Comparison of ENCODE assay signal across 25 cellular contexts in genomic region chr6:21201181-21201580, GRCh38.
DNase-seq lines count a peak whose midpoint lies in the region; ATAC-seq and TF ChIP-seq lines count a peak whose summit lies in the region.
"Had no signal": no experiment of that assay in that cellular context is flagged by ENCODE, and none has a peak within 500 bp of the region (broad histone marks: within the 10 kb centered on the region; RNA-seq: fewer than 3 reads in every experiment).

No MANE protein-coding gene starts in this region.

- no peak for ATAC-seq in HG02970 (IDR thresholded peaks at IDR 0.05; ENCODE audit: low FRiP score, unreplicated experiment)
- ATAC-seq in HG03521 (IDR thresholded peaks at IDR 0.05; ENCODE audit: unreplicated experiment) = no peak
- ATAC-seq: natural killer cell had no signal

- TF ChIP-seq CTCF in HEK293 (tag by site-specific recombination; IDR thresholded peaks at IDR 0.05) (no peak), A673 (conservative IDR thresholded peaks at IDR 0.05; ENCODE audit: low read depth, low read length) (no peak)

- POLR2A ChIA-PET in HEK293 (lab: Yijun Ruan, JAX) (interaction anchor here (0.6 to 1.7 kb wide), 2 partner anchors 25 to 392 kb away, joined by 9 to 12 read pairs; partner anchors contain the start of gene SOX4), A673 (lab: Charles Lee; ENCODE audit: low non-redundant PET) (no interaction called here)

- CTCF ChIA-PET in HEK293 (lab: Yijun Ruan, JAX) = no interaction called here
- CTCF ChIA-PET in A673 (lab: Charles Lee) = no interaction called here

- H3K4me1 ChIP-seq in HEK293 (ENCODE audit: control insufficient read depth, insufficient read depth, low read length) = peaks cover 37% of the 10 kb centered on the region
- peaks cover 67% of the 10 kb centered on the region for H3K4me1 ChIP-seq in A673 (ENCODE audit: insufficient read depth, low read length, poor library complexity, severe bottlenecking)

- no peaks in the 10 kb centered on the region for H3K27me3 ChIP-seq in A673 (replicated peaks; ENCODE audit: insufficient read depth, low read depth, low read length, poor library complexity)
- H3K27me3 ChIP-seq: sigmoid colon, upper lobe of left lung had no signal

- H3K27ac ChIP-seq in HEK293 (ENCODE audit: extremely low read depth, low read depth, low read length) = peak overlapping the region; percentile 82
- H3K27ac ChIP-seq in A673 (ENCODE audit: low read depth, low read length, poor library complexity, severe bottlenecking) = no peak overlapping the region
- H3K27ac ChIP-seq: left ventricle myocardium inferior, RWPE1, sigmoid colon, upper lobe of left lung had no signal

- no TSS peak for BruUV-seq in A673 (replicated peaks; lab: Mats Ljungman, UMichigan)

- H3K4me3 ChIP-seq in HEK293 (ENCODE audit: low read depth, low read length) (no peak overlapping the region), A673 (ENCODE audit: low read depth, low read length, poor library complexity, severe bottlenecking) (no peak overlapping the region)
- H3K4me3 ChIP-seq: left ventricle myocardium inferior, sigmoid colon, upper lobe of left lung had no signal

- DNase-seq in DMS 273 (lab: John Stamatoyannopoulos, UW; ENCODE audit: unreplicated experiment) (peak; percentile 36), DMS 273 treated with DMSO at 0.1 percent for 48 hours (lab: John Stamatoyannopoulos, UW) (no peak), NCI-H345 (lab: John Stamatoyannopoulos, UW) (peak; percentile 86), cerebellum (ENCODE audit: low spot score) (peak; percentile 8), A673 (ENCODE audit: low spot score) (no peak)
- DNase-seq: 8988T; activated CD4-positive, alpha-beta memory T cell treated with anti-CD3 and anti-CD28 coated beads for 36 hours; activated CD4-positive, CD25-positive, alpha-beta regulatory T cell; activated effector memory CD4-positive, alpha-beta T cell treated with Interleukin-2 at 50 U/mL for 16 hours; AML-193; CD8-positive, alpha-beta memory T cell; effector CD8-positive, alpha-beta T cell; erythroblast; hippocampal formation; Kasumi-1; left ventricle myocardium inferior; natural killer cell; posterior cingulate gyrus; sigmoid colon; T-helper 9 cell; upper lobe of left lung had no signal

- H3K9me3 ChIP-seq in HEK293 (ENCODE audit: control insufficient read depth, insufficient read depth, low read depth, low read length) = no peaks in the 10 kb centered on the region
- H3K9me3 ChIP-seq in A673 (ENCODE audit: low read depth, low read length, poor library complexity, severe bottlenecking) = no peaks in the 10 kb centered on the region
- H3K9me3 ChIP-seq: left ventricle myocardium inferior, sigmoid colon, upper lobe of left lung had no signal

- intact Hi-C loops in A673 (cut with micrococcal nuclease; ENCODE audit: unreplicated experiment) = no loop called here

- H3K36me3 ChIP-seq in HEK293 (ENCODE audit: control insufficient read depth in 2 of 2, insufficient read depth in 1 of 2, low read length in 2 of 2) (no peaks in the 10 kb centered on the region), A673 (ENCODE audit: insufficient read depth, low read length, poor library complexity, severe bottlenecking) (no peaks in the 10 kb centered on the region)
- H3K36me3 ChIP-seq: sigmoid colon, upper lobe of left lung had no signal

TF ChIP-seq in HEK293, 187 proteins besides CTCF, POLR2A, EP300 and RAD21:
- TF ChIP-seq ZNF350 (tag by site-specific recombination; IDR thresholded peaks at IDR 0.05) (no peak), ZSCAN30 (tag by site-specific recombination; IDR thresholded peaks at IDR 0.05) (peak; percentile 24; the same call in 1 of the 2 replicates), INSM2 (tag by site-specific recombination; IDR thresholded peaks at IDR 0.05) (no peak), ZNF266 (tag by site-specific recombination; IDR thresholded peaks at IDR 0.05; ENCODE audit: low read depth) (no peak), KLF10 (tag by site-specific recombination; IDR thresholded peaks at IDR 0.05) (no peak), MEIS1 (CRISPR knock-in tag; IDR thresholded peaks at IDR 0.05; ENCODE audit: borderline replicate concordance) (no peak), ZNF76 (tag by site-specific recombination; IDR thresholded peaks at IDR 0.05; ENCODE audit: borderline replicate concordance, low read depth) (no peak), ZNF26 (tag by site-specific recombination; IDR thresholded peaks at IDR 0.05) (no peak), ZNF366 (tag by site-specific recombination; conservative IDR thresholded peaks at IDR 0.05) (no peak), ZNF223 (tag by site-specific recombination; IDR thresholded peaks at IDR 0.05) (no peak), ZNF792 (tag by site-specific recombination; IDR thresholded peaks at IDR 0.05) (no peak), ZBTB17 (tag by site-specific recombination; IDR thresholded peaks at IDR 0.05) (no peak), GFI1B (tag by site-specific recombination; IDR thresholded peaks at IDR 0.05) (0 out of 2 replicates have a peak, but pooled peaks have one; percentile 45), ZBTB8A (tag by site-specific recombination; IDR thresholded peaks at IDR 0.05) (no peak), ZNF16 (tag by site-specific recombination; IDR thresholded peaks at IDR 0.05; ENCODE audit: low read depth) (no peak)
- TF ChIP-seq, protein P1, sequence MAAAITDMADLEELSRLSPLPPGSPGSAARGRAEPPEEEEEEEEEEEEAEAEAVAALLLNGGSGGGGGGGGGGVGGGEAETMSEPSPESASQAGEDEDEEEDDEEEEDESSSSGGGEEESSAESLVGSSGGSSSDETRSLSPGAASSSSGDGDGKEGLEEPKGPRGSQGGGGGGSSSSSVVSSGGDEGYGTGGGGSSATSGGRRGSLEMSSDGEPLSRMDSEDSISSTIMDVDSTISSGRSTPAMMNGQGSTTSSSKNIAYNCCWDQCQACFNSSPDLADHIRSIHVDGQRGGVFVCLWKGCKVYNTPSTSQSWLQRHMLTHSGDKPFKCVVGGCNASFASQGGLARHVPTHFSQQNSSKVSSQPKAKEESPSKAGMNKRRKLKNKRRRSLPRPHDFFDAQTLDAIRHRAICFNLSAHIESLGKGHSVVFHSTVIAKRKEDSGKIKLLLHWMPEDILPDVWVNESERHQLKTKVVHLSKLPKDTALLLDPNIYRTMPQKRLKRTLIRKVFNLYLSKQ (tag by site-specific recombination; IDR thresholded peaks at IDR 0.05; ENCODE audit: borderline replicate concordance) = no peak
- TF ChIP-seq, protein P2, sequence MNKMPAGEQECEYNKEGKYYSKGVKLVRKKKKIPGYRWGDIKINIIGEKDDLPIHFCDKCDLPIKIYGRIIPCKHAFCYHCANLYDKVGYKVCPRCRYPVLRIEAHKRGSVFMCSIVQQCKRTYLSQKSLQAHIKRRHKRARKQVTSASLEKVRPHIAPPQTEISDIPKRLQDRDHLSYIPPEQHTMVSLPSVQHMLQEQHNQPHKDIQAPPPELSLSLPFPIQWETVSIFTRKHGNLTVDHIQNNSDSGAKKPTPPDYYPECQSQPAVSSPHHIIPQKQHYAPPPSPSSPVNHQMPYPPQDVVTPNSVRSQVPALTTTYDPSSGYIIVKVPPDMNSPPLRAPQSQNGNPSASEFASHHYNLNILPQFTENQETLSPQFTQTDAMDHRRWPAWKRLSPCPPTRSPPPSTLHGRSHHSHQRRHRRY (tag by site-specific recombination; IDR thresholded peaks at IDR 0.05) = no peak
- TF ChIP-seq, protein P3, sequence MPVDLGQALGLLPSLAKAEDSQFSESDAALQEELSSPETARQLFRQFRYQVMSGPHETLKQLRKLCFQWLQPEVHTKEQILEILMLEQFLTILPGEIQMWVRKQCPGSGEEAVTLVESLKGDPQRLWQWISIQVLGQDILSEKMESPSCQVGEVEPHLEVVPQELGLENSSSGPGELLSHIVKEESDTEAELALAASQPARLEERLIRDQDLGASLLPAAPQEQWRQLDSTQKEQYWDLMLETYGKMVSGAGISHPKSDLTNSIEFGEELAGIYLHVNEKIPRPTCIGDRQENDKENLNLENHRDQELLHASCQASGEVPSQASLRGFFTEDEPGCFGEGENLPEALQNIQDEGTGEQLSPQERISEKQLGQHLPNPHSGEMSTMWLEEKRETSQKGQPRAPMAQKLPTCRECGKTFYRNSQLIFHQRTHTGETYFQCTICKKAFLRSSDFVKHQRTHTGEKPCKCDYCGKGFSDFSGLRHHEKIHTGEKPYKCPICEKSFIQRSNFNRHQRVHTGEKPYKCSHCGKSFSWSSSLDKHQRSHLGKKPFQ (tag by site-specific recombination; IDR thresholded peaks at IDR 0.05) = no peak

Comparison
In these comparisons a context has a peak if more than half of its experiments do, and no peak if none do; other contexts are left out.
1. DNase-seq: peak in DMS 273 (single experiment), NCI-H345 (single experiment) and cerebellum (single experiment); none in DMS 273 treated with DMSO at 0.1 percent for 48 hours (single experiment) and A673 (single experiment).